In genomic region chr4:86934772-86935498, GRCh38 we compare ENCODE assay signal across 8 cellular contexts. TPM values are rescaled to one million over a fixed set of nuclear protein-coding genes. Genes with fewer than 3 reads are reported as not detected.
DNase-seq lines count a peak whose midpoint lies in the region; ATAC-seq and TF ChIP-seq lines count a peak whose summit lies in the region.

Gene AFF1, plus strand, starts transcription at chr4:86935011. Its CDS starts 13,523 bp downstream, at chr4:86948534.

- peak within 1 kb of the TSS; percentile 98 for H3K9ac ChIP-seq in adipocyte (ENCODE audit: low read length)

- no peaks in the 10 kb centered on the region for H3K27me3 ChIP-seq in adipocyte (replicated peaks; ENCODE audit: control insufficient read depth, insufficient read depth, low read length)
- H3K27me3 ChIP-seq in heart left ventricle, result no peaks in the 10 kb centered on the region

- H3K27ac ChIP-seq in heart left ventricle, result peak within 1 kb of the TSS; percentile 87 to 100 (median 98)

- WGBS in heart left ventricle, 4 donors, result 0 to 1% (median 1%) methylated on average over 44 to 92 of the region's 92 CpGs

- TF ChIP-seq CTCF in GM12875 (IDR thresholded peaks at IDR 0.05; ENCODE audit: borderline replicate concordance, insufficient read depth, low read depth, low read length), result peak; percentile 24; the same call in 1 of the 2 replicates
- peak; percentile 29 to 83 (median 52) for TF ChIP-seq CTCF in heart left ventricle (IDR thresholded peaks at IDR 0.05)
- TF ChIP-seq CTCF in progenitor cell of endocrine pancreas (IDR thresholded peaks at IDR 0.05; ENCODE audit: unreplicated experiment), result peak; percentile 49

- peak; percentile 58 for ATAC-seq in HG02798 (IDR thresholded peaks at IDR 0.05; ENCODE audit: poor library complexity, unreplicated experiment)
- ATAC-seq in heart left ventricle, result peak; percentile 94 to 97 (median 94)

- no peaks in the 10 kb centered on the region for H3K36me3 Mint-ChIP-seq in progenitor cell of endocrine pancreas (ENCODE audit: insufficient read depth)

- peaks cover 40% of the 10 kb centered on the region for H3K4me1 Mint-ChIP-seq in progenitor cell of endocrine pancreas (ENCODE audit: low read depth)

- H3K4me3 Mint-ChIP-seq in progenitor cell of endocrine pancreas (ENCODE audit: low read depth), result peak within 1 kb of the TSS; percentile 89

- H3K36me3 ChIP-seq in adipocyte (ENCODE audit: control insufficient read depth, insufficient read depth, low read length, severe bottlenecking) (peaks cover 16% of the 10 kb centered on the region), heart left ventricle (peaks cover 0 to 23% (median 7%) of the 10 kb centered on the region in 9 donors)

- H3K27me3 Mint-ChIP-seq in progenitor cell of endocrine pancreas, result no peaks in the 10 kb centered on the region

- H3K27ac Mint-ChIP-seq in progenitor cell of endocrine pancreas, result peak within 1 kb of the TSS; percentile 92

- H3K9me3 ChIP-seq in adipocyte (ENCODE audit: control insufficient read depth, low read length) (no peaks in the 10 kb centered on the region), heart left ventricle (no peaks in the 10 kb centered on the region)

- H3K4me3 ChIP-seq in GM12875 (ENCODE audit: low read depth, low read length) (peak within 1 kb of the TSS; percentile 64), adipocyte (ENCODE audit: low read length) (peak within 1 kb of the TSS; percentile 90), heart left ventricle (peak within 1 kb of the TSS; percentile 58 to 98 (median 94))

- H3K9me3 Mint-ChIP-seq in progenitor cell of endocrine pancreas (ENCODE audit: low read depth), result no peaks in the 10 kb centered on the region

- TF ChIP-seq POLR2A in heart left ventricle (IDR thresholded peaks at IDR 0.05), result peak; percentile 73 to 95

- DNase-seq in NCI-H1436 (lab: John Stamatoyannopoulos, UW), result peak; percentile 85
- peak; percentile 78 for DNase-seq in T follicular helper cell (ENCODE audit: low read depth)
- peak; percentile 96 for DNase-seq in adipocyte (ENCODE audit: low read depth)
- peak; percentile 94 to 97 (median 96) for DNase-seq in heart left ventricle
- DNase-seq in progenitor cell of endocrine pancreas (ENCODE audit: low spot score, unreplicated experiment), result peak; percentile 94
- DNase-seq in ureter (ENCODE audit: low spot score), result peak; percentile 95

- intact Hi-C loops in heart left ventricle (cut with DNase I), result loop anchor here (1.0 to 5.0 kb wide), 9 partner anchors 37 to 287 kb away; partner anchors contain the start of gene KLHL8 (in 2 of the 10)

- H3K4me1 ChIP-seq in adipocyte (ENCODE audit: control insufficient read depth, insufficient read depth, low read length), result peaks cover 33% of the 10 kb centered on the region
- H3K4me1 ChIP-seq in heart left ventricle, result peaks cover 6 to 49% (median 35%) of the 10 kb centered on the region in 12 donors

RNA-seq across cellular contexts. Expression of gene AFF1, which starts in this region (rescaled TPM):
- total RNA-seq in heart left ventricle (10 to 100 TPM; 55.8 to 96.5 (median 73.3) TPM), progenitor cell of endocrine pancreas (86.0 and 89.3 TPM in 2 replicates), ureter (194 TPM)
- 10 to 100 TPM; 51.8 to 72.8 TPM for polyA plus RNA-seq in heart left ventricle

Comparison
In these comparisons a context has a peak if more than half of its experiments do, and no peak if none do; other contexts are left out.
1. Peak in every context shown above with its lines: DNase-seq, ATAC-seq, H3K4me3 ChIP-seq and H3K27ac ChIP-seq.